Comparison of ENCODE assay signal across 23 cellular contexts in the genomic region with DNA sequence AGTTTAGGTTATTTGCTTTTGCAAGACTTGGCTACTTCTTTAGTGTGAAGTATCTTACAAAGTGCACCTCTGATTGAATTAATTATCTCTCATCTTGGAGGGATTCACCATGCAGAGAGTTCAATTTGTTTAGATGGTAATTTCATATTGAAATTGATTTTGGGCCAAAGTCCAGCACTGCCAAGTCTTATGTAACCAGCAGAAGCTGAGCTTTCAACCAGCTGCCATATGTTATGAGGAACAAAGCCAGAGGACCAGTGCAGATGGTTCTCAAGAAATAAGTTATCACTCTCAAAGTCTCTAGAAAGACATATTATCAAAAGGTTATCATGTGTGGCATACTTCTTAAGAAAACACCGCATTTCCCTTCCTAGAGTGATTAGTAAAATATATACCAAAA. TPM values are rescaled to one million over a fixed set of nuclear protein-coding genes. Genes with fewer than 3 reads are reported as not detected.
DNase-seq lines count a peak whose midpoint lies in the region; ATAC-seq and TF ChIP-seq lines count a peak whose summit lies in the region.
"Had no signal": no experiment of that assay in that cellular context is flagged by ENCODE, and none has a peak within 500 bp of the region (broad histone marks: within the 10 kb centered on the region; RNA-seq: fewer than 3 reads in every experiment).

No MANE protein-coding gene starts in this region.

- ATAC-seq in left colon, result peak; percentile 23
- ATAC-seq in left ventricle myocardium superior, result no peak
- no peak for ATAC-seq in GM21619 (IDR thresholded peaks at IDR 0.05; ENCODE audit: unreplicated experiment)
- ATAC-seq: HCT116; natural killer cell; stimulated activated effector memory CD8-positive, alpha-beta T cell treated with anti-CD3 and anti-CD28 coated beads, Interleukin-12 subunit alpha, Interleukin-12 subunit beta, amount 100 ng/mL, for 72 hours had no signal

- H3K9me3 ChIP-seq in A673 (ENCODE audit: low read depth, low read length, poor library complexity, severe bottlenecking), result no peaks in the 10 kb centered on the region
- H3K9me3 ChIP-seq: BLaER1 treated with 17β-estradiol and CSF1 and Interleukin-3, amounts not matched to agents 10 nM and 100 nM; testis had no signal

- H3K4me1 ChIP-seq in A673 (ENCODE audit: insufficient read depth, low read length, poor library complexity, severe bottlenecking), result peaks cover 13% of the 10 kb centered on the region
- H3K4me1 ChIP-seq: testis had no signal

- POLR2A ChIA-PET in A673 (lab: Charles Lee; ENCODE audit: low non-redundant PET), result no interaction called here

- TF ChIP-seq CTCF in A673 (conservative IDR thresholded peaks at IDR 0.05; ENCODE audit: low read depth, low read length), result no peak

- intact Hi-C loops in A673 (cut with micrococcal nuclease; ENCODE audit: unreplicated experiment), result no loop called here
- intact Hi-C loops in left colon (cut with DNase I, micrococcal nuclease), result no loop called here
- intact Hi-C loops in left ventricle myocardium superior (cut with micrococcal nuclease), result no loop called here

- DNase-seq in A673 (ENCODE audit: low spot score), result no peak
- DNase-seq in NAMALWA (ENCODE audit: low spot score), result peak; percentile 18
- DNase-seq in cerebellum (ENCODE audit: low spot score), result peak; percentile 62
- no peak for DNase-seq in left colon
- DNase-seq in NCI-H345 treated with DMSO at 0.1 percent for 48 hours (lab: John Stamatoyannopoulos, UW; ENCODE audit: unreplicated experiment), result no peak
- no peak for DNase-seq in left ventricle myocardium superior
- DNase-seq in COLO668 (lab: John Stamatoyannopoulos, UW; ENCODE audit: unreplicated experiment), result no peak
- DNase-seq: activated CD4-positive, alpha-beta T cell treated with anti-CD3 and anti-CD28 coated beads, Interleukin-2, amount 10 ng/mL, durations not matched to agents 24 days and 14 days; dermis blood vessel endothelial cell; foreskin melanocyte; natural killer cell; NCI-H1436 treated with DMSO at 0.1 percent for 48 hours; testis had no signal

- H3K27me3 ChIP-seq in A673 (replicated peaks; ENCODE audit: insufficient read depth, low read depth, low read length, poor library complexity), result no peaks in the 10 kb centered on the region
- H3K27me3 ChIP-seq: BLaER1 treated with 17β-estradiol and CSF1 and Interleukin-3, amounts not matched to agents 10 nM and 100 nM; cardiac muscle cell; testis had no signal

- peak overlapping the region; percentile 35 for H3K27ac ChIP-seq in A673 (ENCODE audit: low read depth, low read length, poor library complexity, severe bottlenecking)
- H3K27ac ChIP-seq: BLaER1 treated with 17β-estradiol and CSF1 and Interleukin-3, amounts not matched to agents 10 nM and 100 nM; cardiac muscle cell; RWPE1; testis; VCaP had no signal

- no TSS peak for BruUV-seq in A673 (replicated peaks; lab: Mats Ljungman, UMichigan)

- H3K36me3 ChIP-seq in A673 (ENCODE audit: insufficient read depth, low read length, poor library complexity, severe bottlenecking), result peaks cover 79% of the 10 kb centered on the region

- CTCF ChIA-PET in A673 (lab: Charles Lee), result no interaction called here

- no peak overlapping the region for H3K4me3 ChIP-seq in A673 (ENCODE audit: low read depth, low read length, poor library complexity, severe bottlenecking)
- H3K4me3 ChIP-seq: BLaER1 treated with 17β-estradiol and CSF1 and Interleukin-3, amounts not matched to agents 10 nM and 100 nM; cardiac muscle cell; testis had no signal

RNA-seq across cellular contexts. Expression of a gene that starts 29.0 kb away (rescaled TPM):
- 154 and 155 TPM in 2 replicates for total RNA-seq in A673 (2021)
- 21.7 TPM for total RNA-seq in cerebellum
- total RNA-seq in left colon, result 10 to 100 TPM; 21.9 to 25.0 TPM
- total RNA-seq in left ventricle myocardium superior, result 9.1 TPM

RNA-seq across cellular contexts. Expression of a gene that starts 39.5 kb away (rescaled TPM):
- 17.4 and 18.2 TPM in 2 replicates for total RNA-seq in A673 (2021)
- total RNA-seq in cerebellum, result 15.8 TPM
- 10 to 100 TPM; 19.9 to 21.3 TPM for total RNA-seq in left colon
- 25.0 TPM for total RNA-seq in left ventricle myocardium superior

RNA-seq across cellular contexts. Expression of a gene that starts 39.7 kb away (rescaled TPM):
- total RNA-seq in A673 (2021) (9.0 and 9.6 TPM in 2 replicates), cerebellum (6.8 TPM), left colon (10 to 100 TPM in 1 of 2 donors, 1 to 10 TPM in 1; 8.2 to 13.0 TPM), left ventricle myocardium superior (14.9 TPM)

RNA-seq across cellular contexts. Expression of a gene that starts 55.8 kb away (rescaled TPM):
- not detected in 2 replicates for total RNA-seq in A673 (2021)
- 0.54 TPM for total RNA-seq in cerebellum
- 1 to 10 TPM; 1.2 to 8.1 TPM for total RNA-seq in left colon
- 1.9 TPM for total RNA-seq in left ventricle myocardium superior
- total RNA-seq: activated CD4-positive, alpha-beta T cell treated with anti-CD3 and anti-CD28 coated beads, Interleukin-2, amount 10 ng/mL, durations not matched to agents 24 days and 14 days; activated T-helper 1 cell treated with anti-CD3 and anti-CD28 coated beads, Interleukin-12 subunit alpha, Interleukin-12 subunit beta, Interleukin-2, Interleukin-4 antibody, amounts not matched to agents 30 ng/mL and 10 ng/mL and 1 ng/mL, durations not matched to agents 14 hours and 24 hours and 36 hours; M059J; renal cortical epithelial cell had no signal

Comparison
In these comparisons a context has a peak if more than half of its experiments do, and no peak if none do; other contexts are left out.
1. DNase-seq: peak in NAMALWA (single experiment) and cerebellum (single experiment); none in A673 (single experiment), left colon (0 of 2), NCI-H345 treated with DMSO at 0.1 percent for 48 hours (single experiment), left ventricle myocardium superior (single experiment) and COLO668 (single experiment).